In the genomic region with DNA sequence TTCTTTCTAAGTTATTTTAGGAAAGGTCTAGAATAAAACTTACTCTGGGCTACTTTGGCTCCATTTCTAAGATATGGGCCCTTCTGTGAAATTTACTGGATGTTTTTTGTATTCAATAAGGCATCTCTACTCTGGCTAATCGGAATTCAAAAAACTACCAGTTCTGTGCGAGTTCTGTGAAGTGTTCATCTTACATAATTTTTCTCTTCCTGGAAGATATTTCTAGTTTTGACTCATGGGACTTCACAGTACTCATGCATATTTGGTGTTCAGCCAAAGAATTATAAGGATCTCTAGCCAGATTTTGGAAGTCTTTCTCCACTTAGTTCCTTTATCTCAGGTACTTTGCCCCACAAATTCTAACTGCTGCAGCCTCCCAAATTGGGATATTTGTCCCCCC, we compare ENCODE assay signal across 10 cellular contexts. TPM values are rescaled to one million over a fixed set of nuclear protein-coding genes. Genes with fewer than 3 reads are reported as not detected.
DNase-seq lines count a peak whose midpoint lies in the region; ATAC-seq, FAIRE-seq and TF ChIP-seq lines count a peak whose summit lies in the region.
"Had no signal": no experiment of that assay in that cellular context is flagged by ENCODE, and none has a peak within 500 bp of the region (broad histone marks: within the 10 kb centered on the region; RNA-seq: fewer than 3 reads in every experiment).

No MANE protein-coding gene starts in this region.

- no peak for TF ChIP-seq RAD21 in A549 (conservative IDR thresholded peaks at IDR 0.05 in 1 of 2, IDR thresholded peaks at IDR 0.05 in 1 of 2)

- DNase-seq in A549 (ENCODE audit: low read depth in 1 of 2, low spot score in 1 of 2) = no peak
- no peak for DNase-seq in activated naive CD4-positive, alpha-beta T cell treated with anti-CD3 and anti-CD28 coated beads, Interleukin-2, amount 50 U/mL, for 72 hours (ENCODE audit: low spot score in 2 of 2)
- no peak for DNase-seq in left lung
- DNase-seq in PC-9 = no peak
- no peak for DNase-seq in NCI-H2081 (lab: John Stamatoyannopoulos, UW)
- no peak for DNase-seq in stimulated activated CD4-positive, alpha-beta T cell treated with anti-CD3 and anti-CD28 coated beads, Interleukin-12 subunit alpha, Interleukin-12 subunit beta, amount 100 ng/mL, for 4 hours
- DNase-seq: cortex of kidney had no signal

- H3K27me3 ChIP-seq in left lung (no peaks in the 10 kb centered on the region), PC-9 (ENCODE audit: insufficient read depth, low read depth) (no peaks in the 10 kb centered on the region)

- CTCF ChIA-PET in A549 (lab: Yijun Ruan, JAX) (interaction anchor here (1.0 kb wide), 1 partner anchor 10 kb away, joined by 3 read pairs; no protein-coding TSS in a partner anchor), PC-9 (lab: Charles Lee) (no interaction called here)

- H4K20me1 ChIP-seq in PC-9 (ENCODE audit: insufficient read depth) = no peaks in the 10 kb centered on the region

- WGBS in A549 (ENCODE audit: missing lambda C conversion rate) = 71% methylated on average over 2 of the region's 2 CpGs

- H3K36me3 ChIP-seq in left lung (no peaks in the 10 kb centered on the region), PC-9 (ENCODE audit: low read depth) (no peaks in the 10 kb centered on the region)

- no peak for ATAC-seq in A549
- ATAC-seq in GM19395 (IDR thresholded peaks at IDR 0.05; ENCODE audit: unreplicated experiment) = peak; percentile 50
- ATAC-seq in activated naive CD4-positive, alpha-beta T cell treated with anti-CD3 and anti-CD28 coated beads, Interleukin-2, amount 50 U/mL, for 72 hours = peak; percentile 66 to 72
- ATAC-seq in left lung = peak; percentile 67
- ATAC-seq in GM19397 (IDR thresholded peaks at IDR 0.05; ENCODE audit: unreplicated experiment) = no peak

- peaks cover 15% of the 10 kb centered on the region; the same call in 2 of the 3 replicates for H3K4me1 ChIP-seq in A549
- peaks cover 6 to 57% of the 10 kb centered on the region in 2 donors for H3K4me1 ChIP-seq in left lung
- no peaks in the 10 kb centered on the region; the same call in 1 of the 2 replicates for H3K4me1 ChIP-seq in PC-9 (replicated peaks; ENCODE audit: insufficient read depth)

- peaks cover 11 to 12% of the 10 kb centered on the region in 2 donors for H3K36me3 Mint-ChIP-seq in activated naive CD4-positive, alpha-beta T cell treated with anti-CD3 and anti-CD28 coated beads, Interleukin-2, amount 50 U/mL, for 72 hours

- intact Hi-C loops in left lung (cut with DNase I) (no loop called here), PC-9 (cut with micrococcal nuclease; ENCODE audit: unreplicated experiment) (no loop called here)

- H3K27ac ChIP-seq in A549 (0 out of 6 replicates have a peak overlapping the region, but pooled peaks of 1 of the 2 experiments have one; percentile 8), left lung (peak overlapping the region; percentile 65 to 73), PC-9 (no peak overlapping the region)

- POLR2A ChIA-PET in A549 (lab: Yijun Ruan, JAX) (no interaction called here), PC-9 (lab: Charles Lee; ENCODE audit: unreplicated experiment) (no interaction called here)

- H3K9me3 ChIP-seq in A549 (no peaks in the 10 kb centered on the region), left lung (no peaks in the 10 kb centered on the region), PC-9 (ENCODE audit: insufficient read depth, low read depth) (no peaks in the 10 kb centered on the region)

- BruUV-seq in PC-9 (replicated peaks; lab: Mats Ljungman, UMichigan) = no TSS peak

- TF ChIP-seq POLR2A in A549 (IDR thresholded peaks at IDR 0.05; ENCODE audit: low read length) = no peak

- no peak for TF ChIP-seq EP300 in A549 (IDR thresholded peaks at IDR 0.05)

- FAIRE-seq in A549 (lab: Jason Lieb, UNC) = no peak
- FAIRE-seq: G401.6 had no signal

- H3K4me3 ChIP-seq in A549 (no peak overlapping the region), left lung (no peak overlapping the region), PC-9 (no peak overlapping the region)

- H3K27ac Mint-ChIP-seq in activated naive CD4-positive, alpha-beta T cell treated with anti-CD3 and anti-CD28 coated beads, Interleukin-2, amount 50 U/mL, for 72 hours = peak overlapping the region; percentile 90 to 91

- no peak overlapping the region; the same call in 1 of the 2 replicates for H2AFZ ChIP-seq in PC-9

- no peak for TF ChIP-seq CTCF in A549 (IDR thresholded peaks at IDR 0.05)
- no peak for TF ChIP-seq CTCF in left lung (IDR thresholded peaks at IDR 0.05)
- TF ChIP-seq CTCF in PC-9 (conservative IDR thresholded peaks at IDR 0.05) = no peak

- no peaks in the 10 kb centered on the region for H3K79me2 ChIP-seq in PC-9 (ENCODE audit: low read depth)

- H3K4me2 ChIP-seq in A549 (peak overlapping the region; percentile 26; the same call in 1 of the 3 replicates), PC-9 (no peak overlapping the region)

- H3K9me3 Mint-ChIP-seq in activated naive CD4-positive, alpha-beta T cell treated with anti-CD3 and anti-CD28 coated beads, Interleukin-2, amount 50 U/mL, for 72 hours = peaks cover 0 to 8% of the 10 kb centered on the region in 2 donors

- H3F3A ChIP-seq in PC-9 (ENCODE audit: insufficient read depth, low read depth) = no peaks in the 10 kb centered on the region

- no peaks in the 10 kb centered on the region for H3K9me2 ChIP-seq in PC-9 (ENCODE audit: insufficient read depth)

TF ChIP-seq in A549, 52 proteins besides CTCF, POLR2A, EP300 and RAD21:
- TF ChIP-seq MYC (IDR thresholded peaks at IDR 0.05; ENCODE audit: borderline replicate concordance, low read length) = no peak
- no peak for TF ChIP-seq POLR2AphosphoS2 (conservative IDR thresholded peaks at IDR 0.05; ENCODE audit: low read length)
- no peak for TF ChIP-seq FOSL2 (IDR thresholded peaks at IDR 0.05)
- TF ChIP-seq FOSL2 (CRISPR knock-in tag; IDR thresholded peaks at IDR 0.05) = no peak
- no peak for TF ChIP-seq HOXB5 (CRISPR knock-in tag; IDR thresholded peaks at IDR 0.05)
- no peak for TF ChIP-seq CEBPB (IDR thresholded peaks at IDR 0.05)
- TF ChIP-seq TFCP2L1 (CRISPR knock-in tag; IDR thresholded peaks at IDR 0.05) = no peak
- TF ChIP-seq, protein P1, sequence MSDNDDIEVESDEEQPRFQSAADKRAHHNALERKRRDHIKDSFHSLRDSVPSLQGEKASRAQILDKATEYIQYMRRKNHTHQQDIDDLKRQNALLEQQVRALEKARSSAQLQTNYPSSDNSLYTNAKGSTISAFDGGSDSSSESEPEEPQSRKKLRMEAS (IDR thresholded peaks at IDR 0.05) = no peak
- TF ChIP-seq RFX5 (IDR thresholded peaks at IDR 0.05) = no peak
- TF ChIP-seq CBX8 (IDR thresholded peaks at IDR 0.05) = no peak
- no peak for TF ChIP-seq HDAC2 (IDR thresholded peaks at IDR 0.05)
- no peak for TF ChIP-seq PHF8 (IDR thresholded peaks at IDR 0.05; ENCODE audit: borderline replicate concordance, low read depth)
- TF ChIP-seq, protein P2, sequence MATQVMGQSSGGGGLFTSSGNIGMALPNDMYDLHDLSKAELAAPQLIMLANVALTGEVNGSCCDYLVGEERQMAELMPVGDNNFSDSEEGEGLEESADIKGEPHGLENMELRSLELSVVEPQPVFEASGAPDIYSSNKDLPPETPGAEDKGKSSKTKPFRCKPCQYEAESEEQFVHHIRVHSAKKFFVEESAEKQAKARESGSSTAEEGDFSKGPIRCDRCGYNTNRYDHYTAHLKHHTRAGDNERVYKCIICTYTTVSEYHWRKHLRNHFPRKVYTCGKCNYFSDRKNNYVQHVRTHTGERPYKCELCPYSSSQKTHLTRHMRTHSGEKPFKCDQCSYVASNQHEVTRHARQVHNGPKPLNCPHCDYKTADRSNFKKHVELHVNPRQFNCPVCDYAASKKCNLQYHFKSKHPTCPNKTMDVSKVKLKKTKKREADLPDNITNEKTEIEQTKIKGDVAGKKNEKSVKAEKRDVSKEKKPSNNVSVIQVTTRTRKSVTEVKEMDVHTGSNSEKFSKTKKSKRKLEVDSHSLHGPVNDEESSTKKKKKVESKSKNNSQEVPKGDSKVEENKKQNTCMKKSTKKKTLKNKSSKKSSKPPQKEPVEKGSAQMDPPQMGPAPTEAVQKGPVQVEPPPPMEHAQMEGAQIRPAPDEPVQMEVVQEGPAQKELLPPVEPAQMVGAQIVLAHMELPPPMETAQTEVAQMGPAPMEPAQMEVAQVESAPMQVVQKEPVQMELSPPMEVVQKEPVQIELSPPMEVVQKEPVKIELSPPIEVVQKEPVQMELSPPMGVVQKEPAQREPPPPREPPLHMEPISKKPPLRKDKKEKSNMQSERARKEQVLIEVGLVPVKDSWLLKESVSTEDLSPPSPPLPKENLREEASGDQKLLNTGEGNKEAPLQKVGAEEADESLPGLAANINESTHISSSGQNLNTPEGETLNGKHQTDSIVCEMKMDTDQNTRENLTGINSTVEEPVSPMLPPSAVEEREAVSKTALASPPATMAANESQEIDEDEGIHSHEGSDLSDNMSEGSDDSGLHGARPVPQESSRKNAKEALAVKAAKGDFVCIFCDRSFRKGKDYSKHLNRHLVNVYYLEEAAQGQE (IDR thresholded peaks at IDR 0.05) = no peak
- no peak for TF ChIP-seq RCOR1 (IDR thresholded peaks at IDR 0.05; ENCODE audit: low read depth, low read length)
- no peak for TF ChIP-seq CHD4 (IDR thresholded peaks at IDR 0.05; ENCODE audit: borderline replicate concordance)
- TF ChIP-seq, protein P3, sequence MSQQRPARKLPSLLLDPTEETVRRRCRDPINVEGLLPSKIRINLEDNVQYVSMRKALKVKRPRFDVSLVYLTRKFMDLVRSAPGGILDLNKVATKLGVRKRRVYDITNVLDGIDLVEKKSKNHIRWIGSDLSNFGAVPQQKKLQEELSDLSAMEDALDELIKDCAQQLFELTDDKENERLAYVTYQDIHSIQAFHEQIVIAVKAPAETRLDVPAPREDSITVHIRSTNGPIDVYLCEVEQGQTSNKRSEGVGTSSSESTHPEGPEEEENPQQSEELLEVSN (IDR thresholded peaks at IDR 0.05; ENCODE audit: borderline replicate concordance, low read depth) = no peak
- no peak for TF ChIP-seq ZNF302 (CRISPR knock-in tag; IDR thresholded peaks at IDR 0.05)
- TF ChIP-seq EHMT2 (IDR thresholded peaks at IDR 0.05; ENCODE audit: low read depth) = no peak
- no peak for TF ChIP-seq ZC3H11A (IDR thresholded peaks at IDR 0.05)
TF ChIP-seq in A549: peak in this region for 0.

RNA-seq across cellular contexts. Expression of a gene that starts 46.4 kb away (rescaled TPM):
- polyA plus RNA-seq in A549 (2011; rRNA removed) (92.5 and 114 TPM in 2 replicates), A549 (2017; fragmentation: RNase III; extraction: RNeasy Plus Mini Kit Qiagen cat#74134 plus additional on column Dnase treatment) (59.6 to 60.5 TPM (median 59.9 TPM) in 3 replicates)
- polyA plus RNA-seq in A549 (2012; cell fraction: cytosol; rRNA removed) = 38.1 and 53.4 TPM in 2 replicates
- polyA plus RNA-seq in A549 (2012; cell fraction: nucleus; rRNA removed) = 23.1 and 23.7 TPM in 2 replicates
- polyA minus RNA-seq in A549 (2011; rRNA and poly(A)+ RNA removed) = 330 and 339 TPM in 2 replicates
- total RNA-seq in activated naive CD4-positive, alpha-beta T cell treated with anti-CD3 and anti-CD28 coated beads, Interleukin-2, amount 50 U/mL, for 72 hours = 100 to 1,000 TPM; 406 to 425 TPM
- total RNA-seq in left lung (100 to 1,000 TPM; 226 to 246 TPM), PC-9 (2021) (122 and 176 TPM in 2 replicates)

Comparison
In these comparisons a context has a peak if more than half of its experiments do, and no peak if none do; other contexts are left out.
1. ATAC-seq: peak in GM19395 (single experiment), activated naive CD4-positive, alpha-beta T cell treated with anti-CD3 and anti-CD28 coated beads, Interleukin-2, amount 50 U/mL, for 72 hours (2 of 2) and left lung (single experiment); none in A549 (0 of 2) and GM19397 (single experiment).